Comparison of ENCODE assay signal across 1 cellular context in genomic region chr4:113776016-113776415, GRCh38.
A peak's percentile ranks its signal among the peaks of the same experiment; 100 is the strongest.
TF ChIP-seq lines count a peak whose summit lies in the region.

No MANE protein-coding gene starts in this region.

TF ChIP-seq in GM12878, 131 proteins besides CTCF, POLR2A, EP300 and RAD21 (continued from another document and continues in another):
- no peak for TF ChIP-seq REST (IDR thresholded peaks at IDR 0.05; ENCODE audit: low read depth, low read length)
- TF ChIP-seq, protein P1, sequence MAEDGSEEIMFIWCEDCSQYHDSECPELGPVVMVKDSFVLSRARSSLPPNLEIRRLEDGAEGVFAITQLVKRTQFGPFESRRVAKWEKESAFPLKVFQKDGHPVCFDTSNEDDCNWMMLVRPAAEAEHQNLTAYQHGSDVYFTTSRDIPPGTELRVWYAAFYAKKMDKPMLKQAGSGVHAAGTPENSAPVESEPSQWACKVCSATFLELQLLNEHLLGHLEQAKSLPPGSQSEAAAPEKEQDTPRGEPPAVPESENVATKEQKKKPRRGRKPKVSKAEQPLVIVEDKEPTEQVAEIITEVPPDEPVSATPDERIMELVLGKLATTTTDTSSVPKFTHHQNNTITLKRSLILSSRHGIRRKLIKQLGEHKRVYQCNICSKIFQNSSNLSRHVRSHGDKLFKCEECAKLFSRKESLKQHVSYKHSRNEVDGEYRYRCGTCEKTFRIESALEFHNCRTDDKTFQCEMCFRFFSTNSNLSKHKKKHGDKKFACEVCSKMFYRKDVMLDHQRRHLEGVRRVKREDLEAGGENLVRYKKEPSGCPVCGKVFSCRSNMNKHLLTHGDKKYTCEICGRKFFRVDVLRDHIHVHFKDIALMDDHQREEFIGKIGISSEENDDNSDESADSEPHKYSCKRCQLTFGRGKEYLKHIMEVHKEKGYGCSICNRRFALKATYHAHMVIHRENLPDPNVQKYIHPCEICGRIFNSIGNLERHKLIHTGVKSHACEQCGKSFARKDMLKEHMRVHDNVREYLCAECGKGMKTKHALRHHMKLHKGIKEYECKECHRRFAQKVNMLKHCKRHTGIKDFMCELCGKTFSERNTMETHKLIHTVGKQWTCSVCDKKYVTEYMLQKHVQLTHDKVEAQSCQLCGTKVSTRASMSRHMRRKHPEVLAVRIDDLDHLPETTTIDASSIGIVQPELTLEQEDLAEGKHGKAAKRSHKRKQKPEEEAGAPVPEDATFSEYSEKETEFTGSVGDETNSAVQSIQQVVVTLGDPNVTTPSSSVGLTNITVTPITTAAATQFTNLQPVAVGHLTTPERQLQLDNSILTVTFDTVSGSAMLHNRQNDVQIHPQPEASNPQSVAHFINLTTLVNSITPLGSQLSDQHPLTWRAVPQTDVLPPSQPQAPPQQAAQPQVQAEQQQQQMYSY (CRISPR knock-in tag; IDR thresholded peaks at IDR 0.05) = no peak
- no peak for TF ChIP-seq ZBED1 (IDR thresholded peaks at IDR 0.05; ENCODE audit: borderline replicate concordance)
- TF ChIP-seq BACH1 (IDR thresholded peaks at IDR 0.05; ENCODE audit: borderline replicate concordance) = peak; percentile 33; the same call in 1 of the 2 replicates
- TF ChIP-seq MTA2 (IDR thresholded peaks at IDR 0.05; ENCODE audit: low read depth) = peak; percentile 96
- TF ChIP-seq, protein P2, sequence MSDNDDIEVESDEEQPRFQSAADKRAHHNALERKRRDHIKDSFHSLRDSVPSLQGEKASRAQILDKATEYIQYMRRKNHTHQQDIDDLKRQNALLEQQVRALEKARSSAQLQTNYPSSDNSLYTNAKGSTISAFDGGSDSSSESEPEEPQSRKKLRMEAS (IDR thresholded peaks at IDR 0.05; ENCODE audit: low read depth, low read length) = no peak
- TF ChIP-seq, protein P3, sequence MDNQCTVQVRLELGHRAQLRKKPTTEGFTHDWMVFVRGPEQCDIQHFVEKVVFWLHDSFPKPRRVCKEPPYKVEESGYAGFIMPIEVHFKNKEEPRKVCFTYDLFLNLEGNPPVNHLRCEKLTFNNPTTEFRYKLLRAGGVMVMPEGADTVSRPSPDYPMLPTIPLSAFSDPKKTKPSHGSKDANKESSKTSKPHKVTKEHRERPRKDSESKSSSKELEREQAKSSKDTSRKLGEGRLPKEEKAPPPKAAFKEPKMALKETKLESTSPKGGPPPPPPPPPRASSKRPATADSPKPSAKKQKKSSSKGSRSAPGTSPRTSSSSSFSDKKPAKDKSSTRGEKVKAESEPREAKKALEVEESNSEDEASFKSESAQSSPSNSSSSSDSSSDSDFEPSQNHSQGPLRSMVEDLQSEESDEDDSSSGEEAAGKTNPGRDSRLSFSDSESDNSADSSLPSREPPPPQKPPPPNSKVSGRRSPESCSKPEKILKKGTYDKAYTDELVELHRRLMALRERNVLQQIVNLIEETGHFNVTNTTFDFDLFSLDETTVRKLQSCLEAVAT (IDR thresholded peaks at IDR 0.05) = peak; percentile 40; the same call in 1 of the 2 replicates
- no peak for TF ChIP-seq CREM (IDR thresholded peaks at IDR 0.05; ENCODE audit: low read depth)
- TF ChIP-seq NBN (IDR thresholded peaks at IDR 0.05) = 0 out of 2 replicates have a peak, but pooled peaks have one; percentile 51
- TF ChIP-seq, protein P4, sequence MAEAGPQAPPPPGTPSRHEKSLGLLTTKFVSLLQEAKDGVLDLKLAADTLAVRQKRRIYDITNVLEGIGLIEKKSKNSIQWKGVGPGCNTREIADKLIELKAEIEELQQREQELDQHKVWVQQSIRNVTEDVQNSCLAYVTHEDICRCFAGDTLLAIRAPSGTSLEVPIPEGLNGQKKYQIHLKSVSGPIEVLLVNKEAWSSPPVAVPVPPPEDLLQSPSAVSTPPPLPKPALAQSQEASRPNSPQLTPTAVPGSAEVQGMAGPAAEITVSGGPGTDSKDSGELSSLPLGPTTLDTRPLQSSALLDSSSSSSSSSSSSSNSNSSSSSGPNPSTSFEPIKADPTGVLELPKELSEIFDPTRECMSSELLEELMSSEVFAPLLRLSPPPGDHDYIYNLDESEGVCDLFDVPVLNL (IDR thresholded peaks at IDR 0.05; ENCODE audit: low read depth, low read length) = no peak
- no peak for TF ChIP-seq RBBP5 (conservative IDR thresholded peaks at IDR 0.05)
- TF ChIP-seq, protein P5, sequence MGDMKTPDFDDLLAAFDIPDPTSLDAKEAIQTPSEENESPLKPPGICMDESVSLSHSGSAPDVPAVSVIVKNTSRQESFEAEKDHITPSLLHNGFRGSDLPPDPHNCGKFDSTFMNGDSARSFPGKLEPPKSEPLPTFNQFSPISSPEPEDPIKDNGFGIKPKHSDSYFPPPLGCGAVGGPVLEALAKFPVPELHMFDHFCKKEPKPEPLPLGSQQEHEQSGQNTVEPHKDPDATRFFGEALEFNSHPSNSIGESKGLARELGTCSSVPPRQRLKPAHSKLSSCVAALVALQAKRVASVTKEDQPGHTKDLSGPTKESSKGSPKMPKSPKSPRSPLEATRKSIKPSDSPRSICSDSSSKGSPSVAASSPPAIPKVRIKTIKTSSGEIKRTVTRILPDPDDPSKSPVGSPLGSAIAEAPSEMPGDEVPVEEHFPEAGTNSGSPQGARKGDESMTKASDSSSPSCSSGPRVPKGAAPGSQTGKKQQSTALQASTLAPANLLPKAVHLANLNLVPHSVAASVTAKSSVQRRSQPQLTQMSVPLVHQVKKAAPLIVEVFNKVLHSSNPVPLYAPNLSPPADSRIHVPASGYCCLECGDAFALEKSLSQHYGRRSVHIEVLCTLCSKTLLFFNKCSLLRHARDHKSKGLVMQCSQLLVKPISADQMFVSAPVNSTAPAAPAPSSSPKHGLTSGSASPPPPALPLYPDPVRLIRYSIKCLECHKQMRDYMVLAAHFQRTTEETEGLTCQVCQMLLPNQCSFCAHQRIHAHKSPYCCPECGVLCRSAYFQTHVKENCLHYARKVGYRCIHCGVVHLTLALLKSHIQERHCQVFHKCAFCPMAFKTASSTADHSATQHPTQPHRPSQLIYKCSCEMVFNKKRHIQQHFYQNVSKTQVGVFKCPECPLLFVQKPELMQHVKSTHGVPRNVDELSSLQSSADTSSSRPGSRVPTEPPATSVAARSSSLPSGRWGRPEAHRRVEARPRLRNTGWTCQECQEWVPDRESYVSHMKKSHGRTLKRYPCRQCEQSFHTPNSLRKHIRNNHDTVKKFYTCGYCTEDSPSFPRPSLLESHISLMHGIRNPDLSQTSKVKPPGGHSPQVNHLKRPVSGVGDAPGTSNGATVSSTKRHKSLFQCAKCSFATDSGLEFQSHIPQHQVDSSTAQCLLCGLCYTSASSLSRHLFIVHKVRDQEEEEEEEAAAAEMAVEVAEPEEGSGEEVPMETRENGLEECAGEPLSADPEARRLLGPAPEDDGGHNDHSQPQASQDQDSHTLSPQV (IDR thresholded peaks at IDR 0.05) = no peak
- no peak for TF ChIP-seq ZNF207 (IDR thresholded peaks at IDR 0.05; ENCODE audit: borderline replicate concordance)
- no peak for TF ChIP-seq ZBTB33 (IDR thresholded peaks at IDR 0.05)
- peak; percentile 76; the same call in 1 of the 2 replicates for TF ChIP-seq SPI1 (IDR thresholded peaks at IDR 0.05; ENCODE audit: borderline replicate concordance, insufficient read depth, low read depth, low read length)
- no peak for TF ChIP-seq BCL3 (IDR thresholded peaks at IDR 0.05; ENCODE audit: borderline replicate concordance, insufficient read depth, low read depth, low read length, poor library complexity, severe bottlenecking)
- TF ChIP-seq SMC3 (IDR thresholded peaks at IDR 0.05; ENCODE audit: borderline replicate concordance, low read length) = 0 out of 2 replicates have a peak, but pooled peaks have one; percentile 3
- no peak for TF ChIP-seq SREBF2 (IDR thresholded peaks at IDR 0.05; ENCODE audit: low read length)
- TF ChIP-seq KDM1A (IDR thresholded peaks at IDR 0.05; ENCODE audit: borderline replicate concordance) = no peak
- no peak for TF ChIP-seq CEBPB (IDR thresholded peaks at IDR 0.05; ENCODE audit: borderline replicate concordance in 1 of 2, low read depth in 2 of 2, low read length in 2 of 2)
- no peak for TF ChIP-seq MXI1 (IDR thresholded peaks at IDR 0.05; ENCODE audit: low read depth, low read length)
- peak; percentile 63 for TF ChIP-seq IKZF1 (conservative IDR thresholded peaks at IDR 0.05)
- TF ChIP-seq ZSCAN29 (IDR thresholded peaks at IDR 0.05) = no peak
- TF ChIP-seq, protein P6, sequence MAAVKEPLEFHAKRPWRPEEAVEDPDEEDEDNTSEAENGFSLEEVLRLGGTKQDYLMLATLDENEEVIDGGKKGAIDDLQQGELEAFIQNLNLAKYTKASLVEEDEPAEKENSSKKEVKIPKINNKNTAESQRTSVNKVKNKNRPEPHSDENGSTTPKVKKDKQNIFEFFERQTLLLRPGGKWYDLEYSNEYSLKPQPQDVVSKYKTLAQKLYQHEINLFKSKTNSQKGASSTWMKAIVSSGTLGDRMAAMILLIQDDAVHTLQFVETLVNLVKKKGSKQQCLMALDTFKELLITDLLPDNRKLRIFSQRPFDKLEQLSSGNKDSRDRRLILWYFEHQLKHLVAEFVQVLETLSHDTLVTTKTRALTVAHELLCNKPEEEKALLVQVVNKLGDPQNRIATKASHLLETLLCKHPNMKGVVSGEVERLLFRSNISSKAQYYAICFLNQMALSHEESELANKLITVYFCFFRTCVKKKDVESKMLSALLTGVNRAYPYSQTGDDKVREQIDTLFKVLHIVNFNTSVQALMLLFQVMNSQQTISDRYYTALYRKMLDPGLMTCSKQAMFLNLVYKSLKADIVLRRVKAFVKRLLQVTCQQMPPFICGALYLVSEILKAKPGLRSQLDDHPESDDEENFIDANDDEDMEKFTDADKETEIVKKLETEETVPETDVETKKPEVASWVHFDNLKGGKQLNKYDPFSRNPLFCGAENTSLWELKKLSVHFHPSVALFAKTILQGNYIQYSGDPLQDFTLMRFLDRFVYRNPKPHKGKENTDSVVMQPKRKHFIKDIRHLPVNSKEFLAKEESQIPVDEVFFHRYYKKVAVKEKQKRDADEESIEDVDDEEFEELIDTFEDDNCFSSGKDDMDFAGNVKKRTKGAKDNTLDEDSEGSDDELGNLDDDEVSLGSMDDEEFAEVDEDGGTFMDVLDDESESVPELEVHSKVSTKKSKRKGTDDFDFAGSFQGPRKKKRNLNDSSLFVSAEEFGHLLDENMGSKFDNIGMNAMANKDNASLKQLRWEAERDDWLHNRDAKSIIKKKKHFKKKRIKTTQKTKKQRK (IDR thresholded peaks at IDR 0.05; ENCODE audit: low read depth, low read length) = no peak
- TF ChIP-seq, protein P7, sequence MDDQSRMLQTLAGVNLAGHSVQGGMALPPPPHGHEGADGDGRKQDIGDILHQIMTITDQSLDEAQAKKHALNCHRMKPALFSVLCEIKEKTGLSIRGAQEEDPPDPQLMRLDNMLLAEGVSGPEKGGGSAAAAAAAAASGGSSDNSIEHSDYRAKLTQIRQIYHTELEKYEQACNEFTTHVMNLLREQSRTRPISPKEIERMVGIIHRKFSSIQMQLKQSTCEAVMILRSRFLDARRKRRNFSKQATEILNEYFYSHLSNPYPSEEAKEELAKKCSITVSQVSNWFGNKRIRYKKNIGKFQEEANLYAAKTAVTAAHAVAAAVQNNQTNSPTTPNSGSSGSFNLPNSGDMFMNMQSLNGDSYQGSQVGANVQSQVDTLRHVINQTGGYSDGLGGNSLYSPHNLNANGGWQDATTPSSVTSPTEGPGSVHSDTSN (IDR thresholded peaks at IDR 0.05; ENCODE audit: insufficient replicate concordance, low read depth, low read length) = no peak
- TF ChIP-seq RELB (IDR thresholded peaks at IDR 0.05; ENCODE audit: low read depth) = peak; percentile 75
- TF ChIP-seq DPF2 (IDR thresholded peaks at IDR 0.05) = 0 out of 2 replicates have a peak, but pooled peaks have one; percentile 34
